Comparison of ENCODE assay signal across 1 cellular context in genomic region chr1:21659924-21660326, GRCh38.
TF ChIP-seq lines count a peak whose summit lies in the region.

No MANE protein-coding gene starts in this region.

TF ChIP-seq in H1, 55 proteins besides CTCF, POLR2A, EP300 and RAD21:
- no peak for TF ChIP-seq KDM1A (IDR thresholded peaks at IDR 0.05; ENCODE audit: borderline replicate concordance, low read length)
- no peak for TF ChIP-seq GTF2F1 (IDR thresholded peaks at IDR 0.05; ENCODE audit: borderline replicate concordance, low read depth, low read length)
- no peak for TF ChIP-seq GABPA (IDR thresholded peaks at IDR 0.05; ENCODE audit: borderline replicate concordance, insufficient read depth, low read length)
- no peak for TF ChIP-seq EGR1 (IDR thresholded peaks at IDR 0.05; ENCODE audit: borderline replicate concordance, low read depth, low read length)
- no peak for TF ChIP-seq CBX5 (IDR thresholded peaks at IDR 0.05; ENCODE audit: low read depth, low read length)
- TF ChIP-seq EZH2 (IDR thresholded peaks at IDR 0.05; ENCODE audit: low read depth, low read length, severe bottlenecking), result no peak
- TF ChIP-seq CEBPB (IDR thresholded peaks at IDR 0.05; ENCODE audit: low read depth, low read length), result no peak
- TF ChIP-seq BRCA1 (IDR thresholded peaks at IDR 0.05; ENCODE audit: low read depth, low read length), result no peak
- no peak for TF ChIP-seq NANOG (IDR thresholded peaks at IDR 0.05; ENCODE audit: insufficient read depth, low read depth, low read length, poor library complexity, severe bottlenecking)
- no peak for TF ChIP-seq SRF (IDR thresholded peaks at IDR 0.05; ENCODE audit: low read depth, low read length)
